Comparison of ENCODE assay signal across 10 cellular contexts in the genomic region with DNA sequence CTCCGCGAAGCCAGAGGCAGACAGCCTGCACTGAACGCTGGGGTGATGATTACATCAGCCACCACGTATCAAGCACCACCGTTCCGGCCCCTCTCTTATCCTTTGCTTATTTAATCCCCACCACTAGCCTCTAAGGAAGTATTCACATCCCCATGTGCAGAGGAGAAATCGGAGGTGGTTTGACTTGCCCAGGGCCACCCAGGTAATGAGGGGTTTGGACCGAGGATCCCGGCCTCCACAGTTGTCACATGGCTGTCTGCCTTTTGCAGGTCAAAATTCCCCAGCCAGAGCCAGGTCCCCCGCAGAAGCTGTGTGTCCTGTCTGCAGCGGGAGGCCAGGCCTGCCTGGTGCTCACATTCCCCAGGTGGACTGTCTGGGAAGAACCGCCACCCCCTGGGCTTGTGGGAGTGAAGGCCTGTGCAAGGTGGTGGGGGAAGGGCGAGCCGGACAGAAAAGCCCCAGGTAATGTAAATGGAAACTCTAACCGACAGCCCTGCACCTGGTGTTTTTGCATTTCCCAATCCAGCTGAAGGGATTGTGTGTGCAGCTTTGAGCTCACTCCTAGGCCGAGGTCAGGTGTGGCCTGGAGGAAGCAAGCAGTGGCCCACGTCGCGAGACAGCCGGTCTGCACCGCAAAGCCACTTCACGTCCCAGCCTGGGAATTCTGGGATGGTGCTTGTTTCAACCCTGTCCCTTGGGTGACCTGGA.
DNase-seq lines count a peak whose midpoint lies in the region; TF ChIP-seq lines count a peak whose summit lies in the region.
"Had no signal": no experiment of that assay in that cellular context is flagged by ENCODE, and none has a peak within 500 bp of the region (broad histone marks: within the 10 kb centered on the region; RNA-seq: fewer than 3 reads in every experiment).

No MANE protein-coding gene starts in this region.

- TF ChIP-seq CTCF in smooth muscle cell (IDR thresholded peaks at IDR 0.05; ENCODE audit: borderline replicate concordance, insufficient read depth, poor library complexity, severe bottlenecking), result no peak

- no peaks in the 10 kb centered on the region for H3K36me3 ChIP-seq in smooth muscle cell (ENCODE audit: low read depth)
- H3K36me3 ChIP-seq: vagina had no signal

- H3K4me1 ChIP-seq in smooth muscle cell (ENCODE audit: low read depth), result peaks cover 7% of the 10 kb centered on the region

- H3K27ac ChIP-seq in smooth muscle cell (ENCODE audit: low read depth), result peak overlapping the region; percentile 89
- H3K27ac ChIP-seq: vagina had no signal

- H4K20me1 ChIP-seq in smooth muscle cell (ENCODE audit: low read depth), result no peaks in the 10 kb centered on the region

- peak overlapping the region; percentile 12 for H3K4me2 ChIP-seq in smooth muscle cell

- no peaks in the 10 kb centered on the region for H3K9me3 ChIP-seq in smooth muscle cell (replicated peaks; ENCODE audit: low read depth)
- H3K9me3 ChIP-seq: vagina had no signal

- no peaks in the 10 kb centered on the region for H3K27me3 ChIP-seq in smooth muscle cell (ENCODE audit: low read depth)
- H3K27me3 ChIP-seq: vagina had no signal

- peaks cover 4% of the 10 kb centered on the region for H3F3A ChIP-seq in smooth muscle cell (ENCODE audit: low read depth)

- DNase-seq in HuH-7 (ENCODE audit: low spot score) (peak; percentile 43), NCI-H2196 (lab: John Stamatoyannopoulos, UW; ENCODE audit: unreplicated experiment) (peak; percentile 92), ecto neural progenitor cell (ENCODE audit: low spot score) (peak; percentile 55), smooth muscle cell (lab: John Stamatoyannopoulos, UW; ENCODE audit: unreplicated experiment) (no peak), T-helper 9 cell (no peak)
- DNase-seq in effector CD8-positive, alpha-beta T cell (lab: John Stamatoyannopoulos, UW), result no peak
- no peak for DNase-seq in activated CD4-positive, alpha-beta T cell treated with anti-CD3 and anti-CD28 coated beads, Interleukin-2, amount 50 U/mL, for 4 hours
- DNase-seq: effector memory CD4-positive, alpha-beta T cell; NCI-H446 had no signal

- 57% methylated on average over 22 of the region's 22 CpGs for WGBS in smooth muscle cell (ENCODE audit: low lambda C conversion rate)

- no peak overlapping the region for H2AFZ ChIP-seq in smooth muscle cell (ENCODE audit: low read depth)

- H3K79me2 ChIP-seq in smooth muscle cell (ENCODE audit: low read depth), result no peaks in the 10 kb centered on the region

- no peak overlapping the region for H3K9ac ChIP-seq in smooth muscle cell (ENCODE audit: low read depth)

- no peak overlapping the region for H3K4me3 ChIP-seq in smooth muscle cell
- H3K4me3 ChIP-seq: vagina had no signal

Comparison
In these comparisons a context has a peak if more than half of its experiments do, and no peak if none do; other contexts are left out.
1. DNase-seq: peak in HuH-7 (single experiment), NCI-H2196 (single experiment) and ecto neural progenitor cell (single experiment); none in smooth muscle cell (single experiment), effector CD8-positive, alpha-beta T cell (single experiment), activated CD4-positive, alpha-beta T cell treated with anti-CD3 and anti-CD28 coated beads, Interleukin-2, amount 50 U/mL, for 4 hours (0 of 2) and T-helper 9 cell (single experiment).